In genomic region chr1:181936269-181936668, GRCh38 we compare ENCODE assay signal across 9 cellular contexts.
DNase-seq lines count a peak whose midpoint lies in the region; ATAC-seq and TF ChIP-seq lines count a peak whose summit lies in the region.
"Had no signal": no experiment of that assay in that cellular context is flagged by ENCODE, and none has a peak within 500 bp of the region (broad histone marks: within the 10 kb centered on the region; RNA-seq: fewer than 3 reads in every experiment).

No MANE protein-coding gene starts in this region.

- no peaks in the 10 kb centered on the region for H3K36me3 ChIP-seq in osteoblast (ENCODE audit: insufficient read depth, low read length)

- no peak overlapping the region for H3K4me2 ChIP-seq in osteoblast (ENCODE audit: insufficient read depth, low read length)

- no peaks in the 10 kb centered on the region for H3K27me3 ChIP-seq in osteoblast (ENCODE audit: insufficient read depth, low read length)

- H2AFZ ChIP-seq in osteoblast (ENCODE audit: low read length): no peak overlapping the region

- no peaks in the 10 kb centered on the region for H3K9me3 ChIP-seq in osteoblast (ENCODE audit: low read depth, low read length)

- no peak for TF ChIP-seq CTCF in osteoblast (IDR thresholded peaks at IDR 0.05; ENCODE audit: extremely low read depth, low read depth, low read length)

- no peak overlapping the region for H3K4me3 Mint-ChIP-seq in immature natural killer cell
- H3K4me3 Mint-ChIP-seq: naive thymus-derived CD8-positive, alpha-beta T cell had no signal

- no peaks in the 10 kb centered on the region for H3K79me2 ChIP-seq in osteoblast (ENCODE audit: insufficient read depth, low read length)

- peaks cover 0 to 2% (median 0%) of the 10 kb centered on the region in 3 donors for H3K27me3 Mint-ChIP-seq in immature natural killer cell (ENCODE audit: low read depth in 3 of 3)

- ATAC-seq in GM18502 (IDR thresholded peaks at IDR 0.05; ENCODE audit: poor library complexity, unreplicated experiment): peak; percentile 50
- ATAC-seq in GM19324 (IDR thresholded peaks at IDR 0.05; ENCODE audit: low FRiP score, unreplicated experiment): peak; percentile 31
- peak; percentile 35 for ATAC-seq in HG02840 (IDR thresholded peaks at IDR 0.05; ENCODE audit: low FRiP score, unreplicated experiment)

- no peak overlapping the region for H3K27ac ChIP-seq in osteoblast (ENCODE audit: low read depth, low read length)

- no peaks in the 10 kb centered on the region for H3K36me3 Mint-ChIP-seq in immature natural killer cell
- H3K36me3 Mint-ChIP-seq: naive thymus-derived CD8-positive, alpha-beta T cell had no signal

- H3K27ac Mint-ChIP-seq in immature natural killer cell: no peak overlapping the region
- H3K27ac Mint-ChIP-seq: naive thymus-derived CD8-positive, alpha-beta T cell had no signal

- H4K20me1 ChIP-seq in osteoblast (ENCODE audit: insufficient read depth, low read length): no peaks in the 10 kb centered on the region

- H3K4me1 ChIP-seq in osteoblast (ENCODE audit: insufficient read depth, low read length): no peaks in the 10 kb centered on the region

- DNase-seq in HK-2 (ENCODE audit: unreplicated experiment) (peak; percentile 5), immature natural killer cell (no peak), osteoblast (ENCODE audit: insufficient read length, low spot score, missing footprints) (no peak), DMS79 (lab: John Stamatoyannopoulos, UW) (no peak), kidney tubule cell (ENCODE audit: low spot score) (no peak)

- no peaks in the 10 kb centered on the region for H3K9me3 Mint-ChIP-seq in immature natural killer cell
- H3K9me3 Mint-ChIP-seq: naive thymus-derived CD8-positive, alpha-beta T cell had no signal

- no peak overlapping the region for H3K4me3 ChIP-seq in osteoblast (ENCODE audit: insufficient read depth, low read length)

- H3K4me1 Mint-ChIP-seq in immature natural killer cell: no peaks in the 10 kb centered on the region
